Comparison of ENCODE assay signal across 12 cellular contexts in the genomic region with DNA sequence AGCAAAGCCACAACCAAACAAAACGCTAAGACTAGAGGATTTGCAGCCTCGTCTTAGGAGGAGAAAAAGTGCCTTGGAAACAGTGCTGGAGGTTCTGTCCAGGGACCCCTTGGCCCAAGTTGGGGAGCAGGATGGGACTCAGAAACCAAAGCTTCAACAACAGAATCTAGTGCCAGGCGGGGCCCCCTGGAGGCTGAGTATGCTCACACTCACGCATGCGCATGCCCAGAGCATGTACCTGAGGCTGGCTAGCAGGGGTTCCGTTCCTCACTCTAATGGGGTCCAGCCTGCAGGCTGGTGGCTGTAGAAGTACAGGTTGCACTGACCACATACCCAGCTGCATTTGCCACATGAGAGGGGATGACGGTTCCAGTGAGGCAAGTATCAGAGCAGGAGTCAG.
DNase-seq lines count a peak whose midpoint lies in the region; ATAC-seq and TF ChIP-seq lines count a peak whose summit lies in the region.
"Had no signal": no experiment of that assay in that cellular context is flagged by ENCODE, and none has a peak within 500 bp of the region (broad histone marks: within the 10 kb centered on the region; RNA-seq: fewer than 3 reads in every experiment).

No MANE protein-coding gene starts in this region.

- peaks cover 3% of the 10 kb centered on the region for H3K27me3 Mint-ChIP-seq in brain

- DNase-seq in NCI-H345 (lab: John Stamatoyannopoulos, UW): peak; percentile 7
- DNase-seq in NCI-H345 treated with DMSO at 0.1 percent for 48 hours (lab: John Stamatoyannopoulos, UW; ENCODE audit: unreplicated experiment): no peak
- DNase-seq in retinal pigment epithelial cell (ENCODE audit: low read depth): no peak
- DNase-seq: DMS153, NCI-H2081, T-helper 9 cell had no signal

- no peaks in the 10 kb centered on the region for H3K36me3 Mint-ChIP-seq in brain

- peak; percentile 19 to 63 for TF ChIP-seq CTCF in brain (conservative IDR thresholded peaks at IDR 0.05)
- TF ChIP-seq CTCF in retinal pigment epithelial cell (conservative IDR thresholded peaks at IDR 0.05; ENCODE audit: low read depth, low read length): peak; percentile 36

- H3K4me1 Mint-ChIP-seq in brain: peaks cover 5% of the 10 kb centered on the region

- H3K4me3 ChIP-seq in HUES6 (ENCODE audit: low read depth, low read length) (peak overlapping the region; percentile 24; the same call in 1 of the 2 replicates), retinal pigment epithelial cell (ENCODE audit: low read length) (no peak overlapping the region)
- H3K4me3 ChIP-seq: thoracic aorta had no signal

- peak overlapping the region; percentile 31 for H3K9ac ChIP-seq in HUES6 (ENCODE audit: low read length)

- peaks cover 25% of the 10 kb centered on the region for H3K27me3 ChIP-seq in HUES6 (ENCODE audit: control insufficient read depth, insufficient read depth, low read length)

- peaks cover 41% of the 10 kb centered on the region for H3K4me1 ChIP-seq in HUES6 (ENCODE audit: control insufficient read depth, insufficient read depth, low read length)

- no peaks in the 10 kb centered on the region for H3K9me3 ChIP-seq in HUES6 (ENCODE audit: control insufficient read depth, insufficient read depth, low read depth, low read length)
- H3K9me3 ChIP-seq: thoracic aorta had no signal

- no peak overlapping the region for H3K4me3 Mint-ChIP-seq in brain

- peak overlapping the region in 2 of 5 experiments; percentile 84 to 90 for H3K27ac Mint-ChIP-seq in brain

- ATAC-seq in HG03469 (IDR thresholded peaks at IDR 0.05; ENCODE audit: unreplicated experiment) (no peak), HG02763 (IDR thresholded peaks at IDR 0.05; ENCODE audit: unreplicated experiment) (no peak), HG02623 (IDR thresholded peaks at IDR 0.05; ENCODE audit: unreplicated experiment) (no peak)

- H3K9me3 Mint-ChIP-seq in brain: peaks cover 0 to 12% (median 0%) of the 10 kb centered on the region in 5 experiments

- no peaks in the 10 kb centered on the region for H3K36me3 ChIP-seq in HUES6 (ENCODE audit: control insufficient read depth, insufficient read depth, low read length)
- H3K36me3 ChIP-seq: thoracic aorta had no signal

- H3K27ac ChIP-seq in HUES6 (ENCODE audit: low read depth, low read length): no peak overlapping the region
- H3K27ac ChIP-seq: thoracic aorta had no signal
